Comparison of ENCODE assay signal across 1 cellular context in the genomic region with DNA sequence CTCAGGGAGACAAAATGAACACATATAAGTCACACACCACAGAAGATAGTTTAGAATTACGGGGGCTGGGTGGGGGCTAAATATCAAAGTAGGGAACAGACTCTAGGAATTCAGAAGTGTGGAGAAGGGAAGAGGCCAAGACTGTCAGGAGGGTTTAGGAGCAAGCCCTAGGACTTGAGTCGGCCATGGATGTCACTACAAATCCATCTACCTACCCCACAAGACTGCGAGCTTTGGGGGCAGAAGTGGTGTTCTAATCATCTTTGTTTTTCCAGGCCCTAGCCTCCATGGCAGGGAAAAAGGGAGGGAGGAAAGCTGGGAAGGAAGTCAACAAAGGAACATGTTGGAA.
TF ChIP-seq lines count a peak whose summit lies in the region.

No MANE protein-coding gene starts in this region.

TF ChIP-seq in liver, 16 proteins besides CTCF, POLR2A, EP300 and RAD21 (continued from another document):
- TF ChIP-seq, protein P1, sequence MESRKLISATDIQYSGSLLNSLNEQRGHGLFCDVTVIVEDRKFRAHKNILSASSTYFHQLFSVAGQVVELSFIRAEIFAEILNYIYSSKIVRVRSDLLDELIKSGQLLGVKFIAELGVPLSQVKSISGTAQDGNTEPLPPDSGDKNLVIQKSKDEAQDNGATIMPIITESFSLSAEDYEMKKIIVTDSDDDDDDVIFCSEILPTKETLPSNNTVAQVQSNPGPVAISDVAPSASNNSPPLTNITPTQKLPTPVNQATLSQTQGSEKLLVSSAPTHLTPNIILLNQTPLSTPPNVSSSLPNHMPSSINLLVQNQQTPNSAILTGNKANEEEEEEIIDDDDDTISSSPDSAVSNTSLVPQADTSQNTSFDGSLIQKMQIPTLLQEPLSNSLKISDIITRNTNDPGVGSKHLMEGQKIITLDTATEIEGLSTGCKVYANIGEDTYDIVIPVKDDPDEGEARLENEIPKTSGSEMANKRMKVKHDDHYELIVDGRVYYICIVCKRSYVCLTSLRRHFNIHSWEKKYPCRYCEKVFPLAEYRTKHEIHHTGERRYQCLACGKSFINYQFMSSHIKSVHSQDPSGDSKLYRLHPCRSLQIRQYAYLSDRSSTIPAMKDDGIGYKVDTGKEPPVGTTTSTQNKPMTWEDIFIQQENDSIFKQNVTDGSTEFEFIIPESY (IDR thresholded peaks at IDR 0.05), result no peak
- TF ChIP-seq TAF1 (conservative IDR thresholded peaks at IDR 0.05), result no peak
- no peak for TF ChIP-seq SP1 (IDR thresholded peaks at IDR 0.05)
- TF ChIP-seq FOXA2 (IDR thresholded peaks at IDR 0.05), result no peak
- TF ChIP-seq GABPA (IDR thresholded peaks at IDR 0.05 in 1 of 2, conservative IDR thresholded peaks at IDR 0.05 in 1 of 2), result no peak
- no peak for TF ChIP-seq YY1 (IDR thresholded peaks at IDR 0.05)
- TF ChIP-seq, protein P2, sequence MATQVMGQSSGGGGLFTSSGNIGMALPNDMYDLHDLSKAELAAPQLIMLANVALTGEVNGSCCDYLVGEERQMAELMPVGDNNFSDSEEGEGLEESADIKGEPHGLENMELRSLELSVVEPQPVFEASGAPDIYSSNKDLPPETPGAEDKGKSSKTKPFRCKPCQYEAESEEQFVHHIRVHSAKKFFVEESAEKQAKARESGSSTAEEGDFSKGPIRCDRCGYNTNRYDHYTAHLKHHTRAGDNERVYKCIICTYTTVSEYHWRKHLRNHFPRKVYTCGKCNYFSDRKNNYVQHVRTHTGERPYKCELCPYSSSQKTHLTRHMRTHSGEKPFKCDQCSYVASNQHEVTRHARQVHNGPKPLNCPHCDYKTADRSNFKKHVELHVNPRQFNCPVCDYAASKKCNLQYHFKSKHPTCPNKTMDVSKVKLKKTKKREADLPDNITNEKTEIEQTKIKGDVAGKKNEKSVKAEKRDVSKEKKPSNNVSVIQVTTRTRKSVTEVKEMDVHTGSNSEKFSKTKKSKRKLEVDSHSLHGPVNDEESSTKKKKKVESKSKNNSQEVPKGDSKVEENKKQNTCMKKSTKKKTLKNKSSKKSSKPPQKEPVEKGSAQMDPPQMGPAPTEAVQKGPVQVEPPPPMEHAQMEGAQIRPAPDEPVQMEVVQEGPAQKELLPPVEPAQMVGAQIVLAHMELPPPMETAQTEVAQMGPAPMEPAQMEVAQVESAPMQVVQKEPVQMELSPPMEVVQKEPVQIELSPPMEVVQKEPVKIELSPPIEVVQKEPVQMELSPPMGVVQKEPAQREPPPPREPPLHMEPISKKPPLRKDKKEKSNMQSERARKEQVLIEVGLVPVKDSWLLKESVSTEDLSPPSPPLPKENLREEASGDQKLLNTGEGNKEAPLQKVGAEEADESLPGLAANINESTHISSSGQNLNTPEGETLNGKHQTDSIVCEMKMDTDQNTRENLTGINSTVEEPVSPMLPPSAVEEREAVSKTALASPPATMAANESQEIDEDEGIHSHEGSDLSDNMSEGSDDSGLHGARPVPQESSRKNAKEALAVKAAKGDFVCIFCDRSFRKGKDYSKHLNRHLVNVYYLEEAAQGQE (IDR thresholded peaks at IDR 0.05), result no peak
